8 cellular contexts compared by ENCODE assay signal in the genomic region with DNA sequence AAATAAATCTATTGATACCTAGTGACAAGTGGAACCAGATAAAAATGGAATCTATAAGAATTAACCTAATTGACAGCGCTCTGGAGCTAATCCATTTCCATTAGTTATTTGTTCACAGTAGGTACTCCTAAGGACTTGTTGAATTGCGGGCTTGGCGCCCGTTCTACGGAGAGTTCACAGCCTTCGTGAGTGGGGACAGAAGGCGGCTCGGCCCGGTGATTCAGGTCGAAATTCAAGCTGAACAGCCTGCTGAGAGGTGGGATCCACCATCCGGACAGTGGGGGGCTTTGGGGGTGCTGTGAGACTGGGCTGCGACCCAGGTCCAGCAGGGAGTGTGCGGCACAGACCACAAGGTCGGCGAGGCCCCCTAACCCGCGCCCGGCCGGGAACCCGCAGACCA. TPM values are rescaled to one million over a fixed set of nuclear protein-coding genes. Genes with fewer than 3 reads are reported as not detected.
A peak's percentile ranks its signal among the peaks of the same experiment; 100 is the strongest.
DNase-seq lines count a peak whose midpoint lies in the region; ATAC-seq and TF ChIP-seq lines count a peak whose summit lies in the region.

No MANE protein-coding gene starts in this region.

- intact Hi-C loops in gastrocnemius medialis (cut with DNase I; ENCODE audit: low total_unique reads): loop anchor here (2.0 to 10.0 kb wide), 3 partner anchors 614 to 764 kb away; partner anchors contain the start of genes RPL14 and ULK4

- H3K27ac ChIP-seq in adipose tissue (ENCODE audit: low read depth, low read length): peak overlapping the region; percentile 34
- peak overlapping the region; percentile 95 to 99 (median 98) for H3K27ac ChIP-seq in gastrocnemius medialis

- no peaks in the 10 kb centered on the region for H3K27me3 ChIP-seq in gastrocnemius medialis

- H3K9me3 ChIP-seq in gastrocnemius medialis: no peaks in the 10 kb centered on the region

- H3K4me3 ChIP-seq in gastrocnemius medialis: peak overlapping the region; percentile 89 to 97 (median 94)

- no peaks in the 10 kb centered on the region for H3K36me3 ChIP-seq in gastrocnemius medialis

- TF ChIP-seq POLR2A in gastrocnemius medialis (IDR thresholded peaks at IDR 0.05): no peak

- peak in 1 of 2 donors; percentile 18 for ATAC-seq in gastrocnemius medialis

- WGBS in adipose tissue, 3 donors: 7 to 10% (median 9%) methylated on average over 20 of the region's 20 CpGs

- DNase-seq in activated T-cell treated with anti-CD3 and anti-CD28 coated beads for 1 hour (ENCODE audit: low read depth) (peak; percentile 3), activated T-cell treated with anti-CD3 and anti-CD28 coated beads for 4 hours (no peak), NCI-H1105 treated with DMSO at 0.1 percent for 48 hours (lab: John Stamatoyannopoulos, UW) (peak; percentile 41), hypothalamus (lab: John Stamatoyannopoulos, UW) (peak in 28 of 51 donors; percentile 7 to 77 (median 36)), gastrocnemius medialis (peak; percentile 7 to 28), NCI-H2171 (lab: John Stamatoyannopoulos, UW) (no peak), foreskin melanocyte (no peak)

- in situ Hi-C loops in gastrocnemius medialis (cut with MboI; ENCODE audit: low sequenced_read_pairs in 4 of 4): loop anchor here in 1 of 4 donors (25.0 kb wide), 1 partner anchor 886 kb away; the partner anchor contains the start of gene EIF1B

- TF ChIP-seq CTCF in gastrocnemius medialis (IDR thresholded peaks at IDR 0.05 in 4 of 5, conservative IDR thresholded peaks at IDR 0.05 in 1 of 5): no peak

- H3K4me1 ChIP-seq in gastrocnemius medialis: peaks cover 19 to 32% of the 10 kb centered on the region in 2 donors

RNA-seq across cellular contexts. Expression of gene CTNNB1, which starts 0.8 kb away (rescaled TPM):
- 100 to 1,000 TPM in 2 of 3 donors, 10 to 100 TPM in 1; 68.9 to 229 (median 163) TPM for polyA plus RNA-seq in adipose tissue
- total RNA-seq in gastrocnemius medialis: 100 to 1,000 TPM; 114 to 157 (median 150) TPM

Comparison
In these comparisons a context has a peak if more than half of its experiments do, and no peak if none do; other contexts are left out.
1. DNase-seq: peak in activated T-cell treated with anti-CD3 and anti-CD28 coated beads for 1 hour (single experiment), NCI-H1105 treated with DMSO at 0.1 percent for 48 hours (single experiment), hypothalamus (28 of 51) and gastrocnemius medialis (2 of 2); none in activated T-cell treated with anti-CD3 and anti-CD28 coated beads for 4 hours (single experiment), NCI-H2171 (single experiment) and foreskin melanocyte (single experiment).